Comparison of ENCODE assay signal across 20 cellular contexts in the genomic region with DNA sequence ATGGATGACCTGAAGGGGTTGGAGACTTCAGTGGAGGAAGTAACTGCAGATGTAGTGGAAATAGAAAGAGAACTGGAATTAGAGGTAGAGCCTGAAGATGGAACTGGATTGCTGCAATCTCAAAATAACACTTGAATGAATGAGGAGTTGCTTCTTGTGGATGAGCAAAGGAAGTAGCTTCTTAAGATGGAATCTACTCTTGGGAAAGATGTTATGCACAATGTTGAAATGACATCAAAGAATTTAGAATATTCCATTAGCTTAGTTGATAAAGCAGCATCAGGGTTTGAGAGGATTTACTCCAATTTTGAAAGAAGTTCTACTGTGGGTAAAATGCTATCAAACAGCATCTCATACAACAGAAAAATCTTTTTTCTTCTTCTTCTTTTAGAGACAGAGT.
"Had no signal": no experiment of that assay in that cellular context is flagged by ENCODE, and none has a peak within 500 bp of the region (broad histone marks: within the 10 kb centered on the region; RNA-seq: fewer than 3 reads in every experiment).

No MANE protein-coding gene starts in this region.

- H3K4me3 ChIP-seq: esophagus squamous epithelium, gastrocnemius medialis, prostate gland, right atrium auricular region, stomach, thyroid gland, vagina had no signal

- H3K9me3 ChIP-seq: esophagus squamous epithelium, gastrocnemius medialis, prostate gland, right atrium auricular region, stomach, thyroid gland, vagina had no signal

- H3K27me3 ChIP-seq: esophagus squamous epithelium, gastrocnemius medialis, right atrium auricular region, stomach, thyroid gland, vagina had no signal

- H3K36me3 ChIP-seq: esophagus squamous epithelium, gastrocnemius medialis, prostate gland, right atrium auricular region, stomach, thyroid gland, vagina had no signal

- H3K27ac ChIP-seq: esophagus squamous epithelium, gastrocnemius medialis, prostate gland, right atrium auricular region, stomach, thyroid gland, vagina had no signal

- DNase-seq: cortex of kidney; effector memory CD8-positive, alpha-beta T cell; erythroblast; esophagus squamous epithelium; foreskin fibroblast; gastrocnemius medialis; head of caudate nucleus; kidney; mammary epithelial cell; naive thymus-derived CD8-positive, alpha-beta T cell; nephron progenitor cell; nucleus accumbens; stimulated activated CD4-positive, alpha-beta T cell treated with anti-CD3 and anti-CD28 coated beads, Interleukin-2, amount 100 ng/mL, for 24 hours; stimulated activated CD4-positive, alpha-beta T cell treated with anti-CD3 and anti-CD28 coated beads, Interleukin-4, amount 100 ng/mL, for 24 hours; stimulated activated naive CD4-positive, alpha-beta T cell treated with Interleukin-2 at 50 U/mL for 16 hours; stomach; thyroid gland had no signal

- H3K4me1 ChIP-seq: esophagus squamous epithelium, gastrocnemius medialis, prostate gland, right atrium auricular region, stomach, vagina had no signal
